Comparison of ENCODE assay signal across 34 cellular contexts in genomic region chr17:390025-390424, GRCh38.
"Had no signal": no experiment of that assay in that cellular context is flagged by ENCODE, and none has a peak within 500 bp of the region (broad histone marks: within the 10 kb centered on the region; RNA-seq: fewer than 3 reads in every experiment).

No MANE protein-coding gene starts in this region.

- ATAC-seq: activated CD4-positive, alpha-beta T cell treated with anti-CD3 and anti-CD28 coated beads for 36 hours; activated CD8-positive, alpha-beta memory T cell treated with anti-CD3 and anti-CD28 coated beads, Interleukin-2, amount 10 ng/mL, durations not matched to agents 7 days and 5 days; activated CD8-positive, alpha-beta T cell treated with anti-CD3 and anti-CD28 coated beads, Interleukin-2, amount 10 ng/mL, durations not matched to agents 7 days and 5 days; activated naive CD8-positive, alpha-beta T cell treated with anti-CD3 and anti-CD28 coated beads, Interleukin-2, amount 50 U/mL, for 24 hours; gastroesophageal sphincter had no signal

- H3K36me3 ChIP-seq: adrenal gland, ascending aorta, breast epithelium, cardiac muscle cell, colonic mucosa, esophagus squamous epithelium, gastroesophageal sphincter had no signal

- H3K4me3 ChIP-seq: adrenal gland, ascending aorta, breast epithelium, cardiac muscle cell, colonic mucosa, esophagus squamous epithelium, gastroesophageal sphincter had no signal

- H3K36me3 Mint-ChIP-seq: activated CD4-positive, alpha-beta memory T cell treated with anti-CD3 and anti-CD28 coated beads for 36 hours; activated CD8-positive, alpha-beta memory T cell treated with anti-CD3 and anti-CD28 coated beads, Interleukin-2, amount 10 ng/mL, durations not matched to agents 7 days and 5 days; activated naive CD4-positive, alpha-beta T cell treated with anti-CD3 and anti-CD28 coated beads, Interleukin-2, amount 50 U/mL, for 24 hours; activated naive CD8-positive, alpha-beta T cell treated with anti-CD3 and anti-CD28 coated beads for 36 hours; brain had no signal

- FAIRE-seq: endometrium, endothelial cell of umbilical vein had no signal

- H3K4me3 Mint-ChIP-seq: activated CD4-positive, alpha-beta memory T cell treated with anti-CD3 and anti-CD28 coated beads for 36 hours; activated CD4-positive, alpha-beta T cell treated with anti-CD3 and anti-CD28 coated beads for 36 hours; activated CD4-positive, alpha-beta T cell treated with anti-CD3 and anti-CD28 coated beads, Interleukin-2, amount 10 ng/mL, durations not matched to agents 24 days and 14 days; activated CD8-positive, alpha-beta memory T cell treated with anti-CD3 and anti-CD28 coated beads, Interleukin-2, amount 10 ng/mL, durations not matched to agents 7 days and 5 days; activated CD8-positive, alpha-beta T cell treated with anti-CD3 and anti-CD28 coated beads, Interleukin-2, amount 10 ng/mL, durations not matched to agents 7 days and 5 days; activated naive CD4-positive, alpha-beta T cell treated with anti-CD3 and anti-CD28 coated beads for 36 hours; activated naive CD4-positive, alpha-beta T cell treated with anti-CD3 and anti-CD28 coated beads, Interleukin-2, amount 50 U/mL, for 24 hours; activated naive CD8-positive, alpha-beta T cell treated with anti-CD3 and anti-CD28 coated beads for 36 hours; activated naive CD8-positive, alpha-beta T cell treated with anti-CD3 and anti-CD28 coated beads, Interleukin-2, amount 50 U/mL, for 24 hours; activated T-helper 1 cell treated with anti-CD3 and anti-CD28 coated beads, Interleukin-12 subunit alpha, Interleukin-12 subunit beta, Interleukin-2, Interleukin-4 antibody, amounts not matched to agents 30 ng/mL and 10 ng/mL and 1 ng/mL, durations not matched to agents 14 hours and 24 hours and 36 hours; brain had no signal

- H3K27ac Mint-ChIP-seq: activated CD4-positive, alpha-beta memory T cell treated with anti-CD3 and anti-CD28 coated beads for 36 hours; activated CD4-positive, alpha-beta T cell treated with anti-CD3 and anti-CD28 coated beads for 36 hours; activated CD4-positive, alpha-beta T cell treated with anti-CD3 and anti-CD28 coated beads, Interleukin-2, amount 10 ng/mL, durations not matched to agents 24 days and 14 days; activated CD8-positive, alpha-beta memory T cell treated with anti-CD3 and anti-CD28 coated beads, Interleukin-2, amount 10 ng/mL, durations not matched to agents 7 days and 5 days; activated CD8-positive, alpha-beta T cell treated with anti-CD3 and anti-CD28 coated beads, Interleukin-2, amount 10 ng/mL, durations not matched to agents 7 days and 5 days; activated naive CD4-positive, alpha-beta T cell treated with anti-CD3 and anti-CD28 coated beads for 36 hours; activated naive CD4-positive, alpha-beta T cell treated with anti-CD3 and anti-CD28 coated beads, Interleukin-2, amount 50 U/mL, for 24 hours; activated naive CD8-positive, alpha-beta T cell treated with anti-CD3 and anti-CD28 coated beads for 36 hours; activated naive CD8-positive, alpha-beta T cell treated with anti-CD3 and anti-CD28 coated beads, Interleukin-2, amount 50 U/mL, for 24 hours; activated T-helper 1 cell treated with anti-CD3 and anti-CD28 coated beads, Interleukin-12 subunit alpha, Interleukin-12 subunit beta, Interleukin-2, Interleukin-4 antibody, amounts not matched to agents 30 ng/mL and 10 ng/mL and 1 ng/mL, durations not matched to agents 14 hours and 24 hours and 36 hours; activated T-helper 2 cell treated with anti-CD3 and anti-CD28 coated beads, Interferon-gamma antibody, Interleukin-2, Interleukin-4, amounts not matched to agents 10 μg/mL and 5 μg/mL and 100 μg/mL, durations not matched to agents 14 hours and 24 hours and 36 hours had no signal

- H3K4me1 ChIP-seq: breast epithelium had no signal

- H3K27me3 Mint-ChIP-seq: activated naive CD4-positive, alpha-beta T cell treated with anti-CD3 and anti-CD28 coated beads, Interleukin-2, amount 50 U/mL, for 24 hours had no signal

- H3K9me3 Mint-ChIP-seq: activated CD4-positive, alpha-beta memory T cell treated with anti-CD3 and anti-CD28 coated beads for 36 hours; activated CD4-positive, alpha-beta T cell treated with anti-CD3 and anti-CD28 coated beads, Interleukin-2, amount 10 ng/mL, durations not matched to agents 24 days and 14 days; activated naive CD4-positive, alpha-beta T cell treated with anti-CD3 and anti-CD28 coated beads for 36 hours; activated naive CD4-positive, alpha-beta T cell treated with anti-CD3 and anti-CD28 coated beads, Interleukin-2, amount 50 U/mL, for 24 hours; activated naive CD8-positive, alpha-beta T cell treated with anti-CD3 and anti-CD28 coated beads for 36 hours; activated naive CD8-positive, alpha-beta T cell treated with anti-CD3 and anti-CD28 coated beads, Interleukin-2, amount 50 U/mL, for 24 hours; activated T-helper 1 cell treated with anti-CD3 and anti-CD28 coated beads, Interleukin-12 subunit alpha, Interleukin-12 subunit beta, Interleukin-2, Interleukin-4 antibody, amounts not matched to agents 30 ng/mL and 10 ng/mL and 1 ng/mL, durations not matched to agents 14 hours and 24 hours and 36 hours; activated T-helper 2 cell treated with anti-CD3 and anti-CD28 coated beads, Interferon-gamma antibody, Interleukin-2, Interleukin-4, amounts not matched to agents 10 μg/mL and 5 μg/mL and 100 μg/mL, durations not matched to agents 14 hours and 24 hours and 36 hours had no signal

- DNase-seq: activated CD4-positive, alpha-beta memory T cell treated with anti-CD3 and anti-CD28 coated beads for 36 hours; activated CD4-positive, alpha-beta T cell treated with anti-CD3 and anti-CD28 coated beads for 36 hours; activated CD4-positive, alpha-beta T cell treated with anti-CD3 and anti-CD28 coated beads, Interleukin-2, amount 10 ng/mL, durations not matched to agents 24 days and 14 days; activated CD4-positive, CD25-positive, alpha-beta regulatory T cell; activated CD4-positive, CD25-positive, alpha-beta regulatory T cell treated with anti-CD3 and anti-CD28 coated beads, Interleukin-2, amount 50 U/mL, for 72 hours; activated CD8-positive, alpha-beta memory T cell treated with anti-CD3 and anti-CD28 coated beads, Interleukin-2, amount 10 ng/mL, durations not matched to agents 7 days and 5 days; activated CD8-positive, alpha-beta memory T cell treated with anti-CD3 and anti-CD28 coated beads, Interleukin-2, amount 50 U/mL, for 4 hours; activated CD8-positive, alpha-beta T cell treated with anti-CD3 and anti-CD28 coated beads, Interleukin-2, amount 10 ng/mL, durations not matched to agents 7 days and 5 days; activated effector memory CD4-positive, alpha-beta T cell treated with anti-CD3 and anti-CD28 coated beads, Interleukin-2, amount 50 U/mL, for 16 hours; activated naive CD4-positive, alpha-beta T cell treated with anti-CD3 and anti-CD28 coated beads for 36 hours; activated naive CD8-positive, alpha-beta T cell treated with anti-CD3 and anti-CD28 coated beads for 36 hours; activated naive CD8-positive, alpha-beta T cell treated with anti-CD3 and anti-CD28 coated beads, Interleukin-2, amount 50 U/mL, for 24 hours; activated T-cell treated with anti-CD3 and anti-CD28 coated beads, Interleukin-2, amount 50 U/mL, for 1 hour; activated T-cell treated with anti-CD3 and anti-CD28 coated beads, Interleukin-2, amount 50 U/mL, for 48 hours; adrenal gland; amygdala; central memory CD4-positive, alpha-beta T cell; cerebellar nuclear complex; colonic mucosa; effector CD8-positive, alpha-beta T cell; esophagus squamous epithelium; foreskin melanocyte; T-helper 2 cell had no signal

- H3K27me3 ChIP-seq: adrenal gland, ascending aorta, breast epithelium, colonic mucosa had no signal

- H3K27ac ChIP-seq: adrenal gland, ascending aorta, breast epithelium, cardiac muscle cell, colonic mucosa, epithelial cell of prostate, esophagus squamous epithelium, gastroesophageal sphincter had no signal

- H3K9me3 ChIP-seq: adrenal gland, ascending aorta, breast epithelium, colonic mucosa, esophagus squamous epithelium had no signal
